15 cellular contexts compared by ENCODE assay signal in genomic region chr2:107743274-107743673, GRCh38.
A peak's percentile ranks its signal among the peaks of the same experiment; 100 is the strongest.
DNase-seq lines count a peak whose midpoint lies in the region; ATAC-seq, FAIRE-seq and TF ChIP-seq lines count a peak whose summit lies in the region.
"Had no signal": no experiment of that assay in that cellular context is flagged by ENCODE, and none has a peak within 500 bp of the region (broad histone marks: within the 10 kb centered on the region; RNA-seq: fewer than 3 reads in every experiment).

No MANE protein-coding gene starts in this region.

- no peak overlapping the region for H2AFZ ChIP-seq in K562 (ENCODE audit: low read depth, low read length)

- H4K20me1 ChIP-seq in K562 (replicated peaks; ENCODE audit: control insufficient read depth, insufficient read depth, low read length): peaks cover 50% of the 10 kb centered on the region
- H4K20me1 ChIP-seq: BLaER1 treated with 17β-estradiol and CSF1 and Interleukin-3, amounts not matched to agents 10 nM and 100 nM had no signal

- H3K4me1 ChIP-seq in K562 (replicated peaks in 1 of 2; ENCODE audit: control insufficient read depth in 2 of 2, insufficient read depth in 2 of 2, low read length in 2 of 2) (peaks cover 6 to 18% of the 10 kb centered on the region in 2 experiments; a peak in 3 of 5 replicates), heart left ventricle (no peaks in the 10 kb centered on the region)
- H3K4me1 ChIP-seq: BLaER1 treated with 17β-estradiol and CSF1 and Interleukin-3, amounts not matched to agents 10 nM and 100 nM had no signal

- POLR2A ChIA-PET in K562 (lab: Yijun Ruan, JAX): interaction anchor here (0.7 to 1.3 kb wide), 3 partner anchors 9 to 57 kb away, joined by 3 to 4 read pairs (median 3); no protein-coding TSS in a partner anchor

- BruUV-seq in K562 (replicated peaks; lab: Mats Ljungman, UMichigan): no TSS peak

- no peak for TF ChIP-seq EP300 in K562 (IDR thresholded peaks at IDR 0.05; ENCODE audit: low read length)

- FAIRE-seq in K562 (lab: Jason Lieb, UNC): no peak
- FAIRE-seq: GM12891, GM19239 had no signal

- H3K27ac ChIP-seq in K562 (ENCODE audit: extremely low read depth, low read depth, low read length): no peak overlapping the region; the same call in 1 of the 3 replicates
- H3K27ac ChIP-seq in heart left ventricle: no peak overlapping the region
- H3K27ac ChIP-seq: BLaER1 treated with 17β-estradiol and CSF1 and Interleukin-3, amounts not matched to agents 10 nM and 100 nM had no signal

- H3K9ac ChIP-seq in K562 (ENCODE audit: insufficient read depth in 1 of 2, low read depth in 2 of 2, low read length in 2 of 2): peak overlapping the region; percentile 63; a peak in 3 of 4 replicates
- H3K9ac ChIP-seq: BLaER1 treated with 17β-estradiol and CSF1 and Interleukin-3, amounts not matched to agents 10 nM and 100 nM had no signal

- WGBS in K562 (ENCODE audit: insufficient coverage, low coverage, missing lambda C conversion rate): 6% methylated on average over 5 of the region's 5 CpGs
- 73 to 84% (median 79%) methylated on average over 5 of the region's 5 CpGs for WGBS in heart left ventricle, 4 donors

- intact Hi-C loops in K562 (cut with micrococcal nuclease) (loop anchor here (10.0 kb wide), 1 partner anchor 872 kb away; no protein-coding TSS in a partner anchor), heart left ventricle (cut with DNase I) (no loop called here)

- peak; percentile 40; the same call in 1 of the 2 replicates for TF ChIP-seq POLR2A in K562 (conservative IDR thresholded peaks at IDR 0.05)
- no peak for TF ChIP-seq POLR2A in heart left ventricle (IDR thresholded peaks at IDR 0.05)

- no peaks in the 10 kb centered on the region for H3K36me3 ChIP-seq in MG63
- H3K36me3 ChIP-seq in K562 (ENCODE audit: control insufficient read depth, insufficient read depth, low read length): peaks cover 47% of the 10 kb centered on the region
- H3K36me3 ChIP-seq in heart left ventricle: no peaks in the 10 kb centered on the region
- H3K36me3 ChIP-seq: BLaER1 treated with 17β-estradiol and CSF1 and Interleukin-3, amounts not matched to agents 10 nM and 100 nM had no signal

- H3K9me1 ChIP-seq in K562 (ENCODE audit: control insufficient read depth, insufficient read depth, low read length): no peaks in the 10 kb centered on the region

- TF ChIP-seq RAD21 in K562 (CRISPR knock-in tag; conservative IDR thresholded peaks at IDR 0.05 in 1 of 2, IDR thresholded peaks at IDR 0.05 in 1 of 2): no peak

- peak; percentile 6 for ATAC-seq in K562
- no peak for ATAC-seq in heart left ventricle
- ATAC-seq in GM21528 (IDR thresholded peaks at IDR 0.05; ENCODE audit: low FRiP score, unreplicated experiment): no peak
- ATAC-seq: CD8-positive, alpha-beta T cell had no signal

- TF ChIP-seq CTCF in K562 (IDR thresholded peaks at IDR 0.05 in 2 of 3, conservative IDR thresholded peaks at IDR 0.05 in 1 of 3; ENCODE audit: insufficient read depth in 2 of 3, low read depth in 1 of 3, low read length in 3 of 3): no peak
- no peak for TF ChIP-seq CTCF in heart left ventricle (IDR thresholded peaks at IDR 0.05)

- peak overlapping the region; percentile 65 for H3K4me2 ChIP-seq in K562 (ENCODE audit: insufficient read depth, low read length)
- H3K4me2 ChIP-seq: BLaER1 treated with 17β-estradiol and CSF1 and Interleukin-3, amounts not matched to agents 10 nM and 100 nM had no signal

- peaks cover 86% of the 10 kb centered on the region for H3K79me2 ChIP-seq in K562 (ENCODE audit: control insufficient read depth, insufficient read depth, low read length)

- H3K4me3 ChIP-seq in MG63: no peak overlapping the region
- peak overlapping the region; percentile 47 for H3K4me3 ChIP-seq in K562
- H3K4me3 ChIP-seq in heart left ventricle: no peak overlapping the region
- H3K4me3 ChIP-seq: BLaER1 treated with 17β-estradiol and CSF1 and Interleukin-3, amounts not matched to agents 10 nM and 100 nM had no signal

- DNase-seq in Daoy (ENCODE audit: low read depth) (peak; percentile 14), MG63 (peak; percentile 4), K562 (ENCODE audit: extremely low read depth in 1 of 4, low spot score in 3 of 4) (peak in 1 of 4 experiments; percentile 43), renal cortical epithelial cell (ENCODE audit: low read depth) (peak; percentile 26), heart left ventricle (no peak), DMS79 (lab: John Stamatoyannopoulos, UW) (no peak)
- DNase-seq: 8988T; Calu3; CD8-positive, alpha-beta T cell; DND-41; HCEC 1CT had no signal

- no peaks in the 10 kb centered on the region for H3K27me3 ChIP-seq in MG63
- H3K27me3 ChIP-seq in K562 (ENCODE audit: control insufficient read depth in 2 of 2, insufficient read depth in 2 of 2, low read length in 2 of 2): no peaks in the 10 kb centered on the region
- H3K27me3 ChIP-seq in heart left ventricle: no peaks in the 10 kb centered on the region
- H3K27me3 ChIP-seq: BLaER1 treated with 17β-estradiol and CSF1 and Interleukin-3, amounts not matched to agents 10 nM and 100 nM had no signal

- CTCF ChIA-PET in K562 (lab: Yijun Ruan, JAX; ENCODE audit: low intra/inter-chr PET ratio): no interaction called here

- in situ Hi-C loops in K562 (cut with MboI): no loop called here

- H3K9me3 ChIP-seq in MG63: no peaks in the 10 kb centered on the region
- no peaks in the 10 kb centered on the region for H3K9me3 ChIP-seq in K562 (replicated peaks; ENCODE audit: control insufficient read depth, insufficient read depth, low read depth, low read length)
- H3K9me3 ChIP-seq in heart left ventricle: no peaks in the 10 kb centered on the region

TF ChIP-seq in K562, 482 proteins besides CTCF, POLR2A, EP300 and RAD21:
- no peak for TF ChIP-seq RBM39 (optimal IDR thresholded peaks at IDR 0.05; ENCODE audit: low read depth, low read length)
- TF ChIP-seq POLR2AphosphoS2 (IDR thresholded peaks at IDR 0.05; ENCODE audit: low read length): 0 out of 2 replicates have a peak, but pooled peaks have one; percentile 69
- TF ChIP-seq SMAD1 (IDR thresholded peaks at IDR 0.05; ENCODE audit: low read depth, low read length, partially characterized antibody): no peak
- no peak for TF ChIP-seq MECOM (CRISPR knock-in tag; IDR thresholded peaks at IDR 0.05)
- TF ChIP-seq NFYB (IDR thresholded peaks at IDR 0.05; ENCODE audit: extremely low read depth, insufficient read length): no peak
- no peak for TF ChIP-seq MCM3 (IDR thresholded peaks at IDR 0.05)
- no peak for TF ChIP-seq NCOA4 (IDR thresholded peaks at IDR 0.05; ENCODE audit: partially characterized antibody)
- no peak for TF ChIP-seq TGIF2 (CRISPR knock-in tag; IDR thresholded peaks at IDR 0.05)
- TF ChIP-seq HDAC1 (IDR thresholded peaks at IDR 0.05): peak in 1 of 2 experiments; percentile 34; a peak in 1 of 4 replicates
- peak in 1 of 2 experiments; percentile 43; a peak in 1 of 4 replicates for TF ChIP-seq SIN3A (IDR thresholded peaks at IDR 0.05; ENCODE audit: borderline replicate concordance in 2 of 2, control insufficient read depth in 1 of 2, low read depth in 2 of 2, low read length in 2 of 2)
- TF ChIP-seq RBFOX2 (IDR thresholded peaks at IDR 0.05; ENCODE audit: low read depth, low read length): 0 out of 2 replicates have a peak, but pooled peaks have one; percentile 8
- TF ChIP-seq ZNF511 (CRISPR knock-in tag; IDR thresholded peaks at IDR 0.05): no peak
- TF ChIP-seq BCOR (IDR thresholded peaks at IDR 0.05): no peak
- TF ChIP-seq MNT (conservative IDR thresholded peaks at IDR 0.05): peak; percentile 67
- TF ChIP-seq ZNF384 (IDR thresholded peaks at IDR 0.05; ENCODE audit: low read depth, low read length): no peak
- TF ChIP-seq FOXA1 (IDR thresholded peaks at IDR 0.05; ENCODE audit: borderline replicate concordance): no peak
- peak; percentile 33; the same call in 1 of the 2 replicates for TF ChIP-seq SUPT5H (IDR thresholded peaks at IDR 0.05)

Comparison
In these comparisons a context has a peak if more than half of its experiments do, and no peak if none do; other contexts are left out.
1. DNase-seq: peak in Daoy (single experiment), MG63 (single experiment) and renal cortical epithelial cell (single experiment); none in heart left ventricle (0 of 5) and DMS79 (single experiment).